Comparison of ENCODE assay signal across 1 cellular context in the genomic region with DNA sequence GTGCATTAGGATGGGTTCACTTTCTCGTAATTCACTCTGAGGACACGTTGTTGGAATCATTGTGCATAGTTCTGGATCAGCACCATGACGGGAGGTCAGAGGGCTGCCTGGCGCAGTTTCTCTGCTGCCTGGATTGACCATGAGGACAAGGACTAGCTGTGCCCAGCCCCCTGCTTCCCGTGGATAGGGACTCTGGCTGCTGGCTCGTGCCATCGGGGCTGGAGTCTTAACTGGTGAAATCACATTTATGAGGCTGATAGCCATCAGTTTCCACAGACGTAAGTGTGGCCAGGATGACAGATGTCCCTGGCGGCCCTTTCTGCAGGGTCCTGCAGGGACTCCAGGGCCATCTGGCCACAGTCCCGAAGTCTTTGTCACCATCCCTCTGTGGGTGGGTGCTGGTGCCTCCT.
TF ChIP-seq lines count a peak whose summit lies in the region.

No MANE protein-coding gene starts in this region.

TF ChIP-seq in H1, 55 proteins besides CTCF, POLR2A, EP300 and RAD21:
- no peak for TF ChIP-seq BRCA1 (IDR thresholded peaks at IDR 0.05; ENCODE audit: low read depth, low read length)
- TF ChIP-seq, protein P1, sequence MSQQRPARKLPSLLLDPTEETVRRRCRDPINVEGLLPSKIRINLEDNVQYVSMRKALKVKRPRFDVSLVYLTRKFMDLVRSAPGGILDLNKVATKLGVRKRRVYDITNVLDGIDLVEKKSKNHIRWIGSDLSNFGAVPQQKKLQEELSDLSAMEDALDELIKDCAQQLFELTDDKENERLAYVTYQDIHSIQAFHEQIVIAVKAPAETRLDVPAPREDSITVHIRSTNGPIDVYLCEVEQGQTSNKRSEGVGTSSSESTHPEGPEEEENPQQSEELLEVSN (IDR thresholded peaks at IDR 0.05): no peak
